30 cellular contexts compared by ENCODE assay signal in genomic region chr19:44604241-44604640, GRCh38. TPM values are rescaled to one million over a fixed set of nuclear protein-coding genes. Genes with fewer than 3 reads are reported as not detected.
"Had no signal": no experiment of that assay in that cellular context is flagged by ENCODE, and none has a peak within 500 bp of the region (broad histone marks: within the 10 kb centered on the region; RNA-seq: fewer than 3 reads in every experiment).

No MANE protein-coding gene starts in this region.

- ATAC-seq: activated CD4-positive, alpha-beta T cell treated with anti-CD3 and anti-CD28 coated beads for 36 hours; activated T-cell treated with anti-CD3 and anti-CD28 coated beads, Interleukin-2, amount 50 U/mL, for 4 hours; gastroesophageal sphincter; left lobe of liver; naive thymus-derived CD8-positive, alpha-beta T cell had no signal

- H3K4me1 ChIP-seq: adrenal gland, gastroesophageal sphincter, neural progenitor cell, testis, vagina had no signal

- H2AFZ ChIP-seq: neural progenitor cell had no signal

- H3K36me3 Mint-ChIP-seq: activated naive CD8-positive, alpha-beta T cell; naive thymus-derived CD8-positive, alpha-beta T cell; neural progenitor cell had no signal

- FAIRE-seq: keratinocyte had no signal

- H3K36me3 ChIP-seq: adrenal gland, ascending aorta, esophagus muscularis mucosa, gastroesophageal sphincter, neural progenitor cell, spleen, vagina had no signal

- H3K27me3 Mint-ChIP-seq: activated naive CD8-positive, alpha-beta T cell had no signal

- H3K27ac Mint-ChIP-seq: activated B cell treated with CpG ODN at 0.5 μM for 24 hours; activated CD4-positive, alpha-beta T cell treated with anti-CD3 and anti-CD28 coated beads for 36 hours; activated naive CD8-positive, alpha-beta T cell; activated T-helper 2 cell treated with anti-CD3 and anti-CD28 coated beads, Interferon-gamma antibody, Interleukin-2, Interleukin-4, amounts not matched to agents 10 μg/mL and 5 μg/mL and 100 μg/mL, durations not matched to agents 14 hours and 24 hours and 36 hours; naive thymus-derived CD8-positive, alpha-beta T cell; neural progenitor cell had no signal

- H3K27ac ChIP-seq: gastroesophageal sphincter, neural progenitor cell, spleen, testis, vagina had no signal

- H3K4me1 Mint-ChIP-seq: neural progenitor cell had no signal

- H3K9me3 ChIP-seq: adrenal gland, ascending aorta, esophagus muscularis mucosa, gastroesophageal sphincter, spleen, testis, vagina had no signal

- H3K4me2 ChIP-seq: neural progenitor cell had no signal

- H3K4me3 ChIP-seq: adrenal gland, ascending aorta, esophagus muscularis mucosa, gastroesophageal sphincter, lung, neural progenitor cell, spleen, testis, vagina had no signal

- H3K27me3 ChIP-seq: adrenal gland, ascending aorta, neural progenitor cell, testis, vagina had no signal

- H3K9ac ChIP-seq: neural progenitor cell had no signal

- DNase-seq: activated B cell treated with CpG ODN at 0.5 μM for 24 hours; activated CD4-positive, alpha-beta T cell treated with anti-CD3 and anti-CD28 coated beads for 36 hours; activated CD4-positive, alpha-beta T cell treated with anti-CD3 and anti-CD28 coated beads, Interleukin-2, amount 50 U/mL, for 4 hours; activated CD8-positive, alpha-beta memory T cell treated with anti-CD3 and anti-CD28 coated beads, Interleukin-2, amount 50 U/mL, for 48 hours; activated naive CD4-positive, alpha-beta T cell; activated T-cell treated with anti-CD3 and anti-CD28 coated beads, Interleukin-2, amount 50 U/mL, for 4 hours; adrenal gland; central memory CD4-positive, alpha-beta T cell; dermis blood vessel endothelial cell; effector CD8-positive, alpha-beta T cell; head of caudate nucleus; naive thymus-derived CD8-positive, alpha-beta T cell; posterior cingulate gyrus; spleen; stimulated activated CD4-positive, alpha-beta T cell treated with anti-CD3 and anti-CD28 coated beads, Interleukin-4, amount 100 ng/mL, for 1 hour; stimulated activated naive CD4-positive, alpha-beta T cell; T1000; testis had no signal

- H3K4me3 Mint-ChIP-seq: activated B cell treated with CpG ODN at 0.5 μM for 24 hours; activated CD4-positive, alpha-beta T cell treated with anti-CD3 and anti-CD28 coated beads for 36 hours; activated naive CD8-positive, alpha-beta T cell; activated T-cell treated with anti-CD3 and anti-CD28 coated beads, Interleukin-2, amount 50 U/mL, for 4 hours; naive thymus-derived CD8-positive, alpha-beta T cell; neural progenitor cell had no signal

RNA-seq across cellular contexts. Expression of gene IGSF23, which starts 9.1 kb away (rescaled TPM):
- total RNA-seq: activated B cell treated with CpG ODN at 0.5 μM for 24 hours; activated CD4-positive, alpha-beta T cell treated with anti-CD3 and anti-CD28 coated beads for 36 hours; activated CD8-positive, alpha-beta memory T cell treated with anti-CD3 and anti-CD28 coated beads for 36 hours; activated T-cell treated with anti-CD3 and anti-CD28 coated beads, Interleukin-2, amount 50 U/mL, for 4 hours; activated T-helper 2 cell treated with anti-CD3 and anti-CD28 coated beads, Interferon-gamma antibody, Interleukin-2, Interleukin-4, amounts not matched to agents 10 μg/mL and 5 μg/mL and 100 μg/mL, durations not matched to agents 14 hours and 24 hours and 36 hours; adrenal gland; ascending aorta; dermis blood vessel endothelial cell; esophagus muscularis mucosa; gastroesophageal sphincter; lung; naive thymus-derived CD8-positive, alpha-beta T cell; omental fat pad; spleen; vagina had no signal
- polyA plus RNA-seq: adrenal gland; lung; naive thymus-derived CD8-positive, alpha-beta T cell; spleen had no signal

RNA-seq across cellular contexts. Expression of gene PVR, which starts 39.5 kb away (rescaled TPM):
- total RNA-seq: activated B cell treated with CpG ODN at 0.5 μM for 24 hours had no signal
